29 cellular contexts compared by ENCODE assay signal in genomic region chr2:79758042-79758441, GRCh38.
"Had no signal": no experiment of that assay in that cellular context is flagged by ENCODE, and none has a peak within 500 bp of the region (broad histone marks: within the 10 kb centered on the region; RNA-seq: fewer than 3 reads in every experiment).

No MANE protein-coding gene starts in this region.

- H3K27me3 ChIP-seq: adrenal gland, body of pancreas, brain microvascular endothelial cell, breast epithelium had no signal

- H3K27ac ChIP-seq: adrenal gland, body of pancreas, brain microvascular endothelial cell, breast epithelium, VCaP had no signal

- H3K4me1 ChIP-seq: adrenal gland, body of pancreas, breast epithelium had no signal

- H3K9me3 ChIP-seq: adrenal gland, body of pancreas, breast epithelium had no signal

- H3K36me3 ChIP-seq: adrenal gland, brain microvascular endothelial cell, breast epithelium had no signal

- DNase-seq: activated B cell treated with CpG ODN at 0.5 μM for 24 hours; activated CD4-positive, alpha-beta memory T cell treated with anti-CD3 and anti-CD28 coated beads for 36 hours; activated CD4-positive, alpha-beta T cell treated with anti-CD3 and anti-CD28 coated beads for 4 hours; activated CD4-positive, alpha-beta T cell treated with anti-CD3 and anti-CD28 coated beads, Interleukin-2, amount 10 ng/mL, durations not matched to agents 24 days and 14 days; activated CD4-positive, alpha-beta T cell treated with anti-CD3 and anti-CD28 coated beads, Interleukin-2, amount 50 U/mL, for 1 hour; activated CD4-positive, alpha-beta T cell treated with anti-CD3 and anti-CD28 coated beads, Interleukin-2, amount 50 U/mL, for 4 hours; activated CD4-positive, CD25-positive, alpha-beta regulatory T cell treated with anti-CD3 and anti-CD28 coated beads, Interleukin-2, amount 50 U/mL, for 72 hours; activated CD8-positive, alpha-beta memory T cell treated with anti-CD3 and anti-CD28 coated beads, Interleukin-2, amount 50 U/mL, for 4 hours; activated CD8-positive, alpha-beta T cell treated with anti-CD3 and anti-CD28 coated beads for 36 hours; activated effector memory CD4-positive, alpha-beta T cell treated with anti-CD3 and anti-CD28 coated beads, Interleukin-2, amount 50 U/mL, for 16 hours; activated gamma-delta T cell treated with Interleukin-2 at 50 U/mL for 16 hours; activated naive CD4-positive, alpha-beta T cell; activated naive CD4-positive, alpha-beta T cell treated with anti-CD3 and anti-CD28 coated beads for 36 hours; activated naive CD4-positive, alpha-beta T cell treated with anti-CD3 and anti-CD28 coated beads, Interleukin-2, amount 50 U/mL, for 16 hours; activated naive CD8-positive, alpha-beta T cell treated with anti-CD3 and anti-CD28 coated beads for 36 hours; activated T-cell treated with anti-CD3 and anti-CD28 coated beads for 4 hours; activated T-cell treated with anti-CD3 and anti-CD28 coated beads, Interleukin-2, amount 50 U/mL, for 1 hour; activated T-cell treated with anti-CD3 and anti-CD28 coated beads, Interleukin-2, amount 50 U/mL, for 4 hours; activated T-cell treated with anti-CD3 and anti-CD28 coated beads, Interleukin-2, amount 50 U/mL, for 72 hours; adrenal gland; amniotic stem cell; aorta; body of pancreas; brain microvascular endothelial cell; central memory CD4-positive, alpha-beta T cell; T-helper 2 cell; T-helper 9 cell had no signal

- H3K4me3 ChIP-seq: adrenal gland, body of pancreas, breast epithelium had no signal
